Comparison of ENCODE assay signal across 5 cellular contexts in the genomic region with DNA sequence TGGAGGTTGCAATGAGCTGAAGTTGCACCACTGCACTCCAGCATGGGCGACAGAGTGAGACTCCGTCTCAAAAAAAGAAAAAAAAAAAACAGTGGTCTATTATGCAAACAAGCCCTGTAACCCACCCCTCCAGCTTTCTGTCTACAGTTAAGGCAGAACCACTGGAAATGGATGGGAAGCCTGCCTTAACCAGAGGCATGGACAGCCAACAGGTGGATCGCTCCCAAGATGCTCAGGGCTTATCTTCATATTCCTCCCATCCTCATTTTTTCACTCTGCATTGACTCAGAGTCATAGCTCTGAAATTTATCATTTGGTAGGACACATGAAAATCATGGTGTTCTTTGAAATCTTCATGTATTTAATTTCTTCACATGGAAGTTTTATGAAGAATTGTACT.
"Had no signal": no experiment of that assay in that cellular context is flagged by ENCODE, and none has a peak within 500 bp of the region (broad histone marks: within the 10 kb centered on the region; RNA-seq: fewer than 3 reads in every experiment).

No MANE protein-coding gene starts in this region.

- DNase-seq: GM23248, GOT3, H7, IMR-90 had no signal

- H3K9me3 ChIP-seq: HAP-1 had no signal

- H3K4me3 ChIP-seq: GM23248, HAP-1 had no signal

- H3K4me1 ChIP-seq: HAP-1 had no signal

- H3K27ac ChIP-seq: GM23248 had no signal
